In the genomic region with DNA sequence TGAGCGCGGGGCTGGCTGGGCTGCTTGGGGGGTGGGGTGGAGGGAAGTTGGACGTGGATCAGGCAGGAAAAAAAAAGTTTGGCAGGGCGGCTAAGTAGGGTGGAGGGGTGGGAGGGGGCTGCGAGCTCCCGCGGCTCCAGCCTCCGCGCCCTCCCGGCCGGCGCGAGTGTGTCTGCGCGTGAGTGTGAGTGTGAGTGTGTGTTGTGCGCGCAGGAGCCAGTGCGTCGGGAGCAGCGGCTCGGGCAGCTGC, we compare ENCODE assay signal across 8 cellular contexts. TPM values are rescaled to one million over a fixed set of nuclear protein-coding genes. Genes with fewer than 3 reads are reported as not detected.
DNase-seq lines count a peak whose midpoint lies in the region; ATAC-seq and TF ChIP-seq lines count a peak whose summit lies in the region.

No MANE protein-coding gene starts in this region.

- H3K27ac Mint-ChIP-seq in endodermal cell (no peak overlapping the region), nephron (peak overlapping the region; percentile 95 to 97 (median 97))

- peak overlapping the region; percentile 87 to 97 (median 94) for H3K9ac ChIP-seq in BLaER1 treated with 17β-estradiol and CSF1 and Interleukin-3, amounts not matched to agents 10 nM and 100 nM
- peak overlapping the region; percentile 13 for H3K9ac ChIP-seq in endodermal cell (ENCODE audit: extremely low read depth, low read length, poor library complexity, severe bottlenecking)

- CTCF ChIA-PET in OCI-LY7 (lab: Charles Lee; ENCODE audit: unreplicated experiment), result no interaction called here

- H3K27me3 ChIP-seq in BLaER1 treated with 17β-estradiol and CSF1 and Interleukin-3, amounts not matched to agents 10 nM and 100 nM, result no peaks in the 10 kb centered on the region
- peaks cover 59% of the 10 kb centered on the region for H3K27me3 ChIP-seq in endodermal cell (ENCODE audit: control insufficient read depth, insufficient read depth, low read length, poor library complexity, severe bottlenecking)

- POLR2A ChIA-PET in OCI-LY7 (lab: Charles Lee), result no interaction called here

- no peaks in the 10 kb centered on the region for H3K9me3 ChIP-seq in BLaER1 treated with 17β-estradiol and CSF1 and Interleukin-3, amounts not matched to agents 10 nM and 100 nM (replicated peaks in 1 of 11)
- H3K9me3 ChIP-seq in OCI-LY7 (ENCODE audit: low read length) (no peaks in the 10 kb centered on the region), endodermal cell (ENCODE audit: control insufficient read depth, low read length) (no peaks in the 10 kb centered on the region)

- H3K4me2 ChIP-seq in BLaER1 treated with 17β-estradiol and CSF1 and Interleukin-3, amounts not matched to agents 10 nM and 100 nM, result peak overlapping the region; percentile 70 to 98 (median 89)
- peak overlapping the region; percentile 93 for H3K4me2 ChIP-seq in OCI-LY7 (ENCODE audit: low read length)

- H3K4me1 ChIP-seq in BLaER1 treated with 17β-estradiol and CSF1 and Interleukin-3, amounts not matched to agents 10 nM and 100 nM, result peaks cover 31 to 49% (median 40%) of the 10 kb centered on the region in 10 experiments
- H3K4me1 ChIP-seq in OCI-LY7 (ENCODE audit: insufficient read depth, low read length, poor library complexity, severe bottlenecking), result peaks cover 20% of the 10 kb centered on the region
- no peaks in the 10 kb centered on the region for H3K4me1 ChIP-seq in endodermal cell (ENCODE audit: control insufficient read depth, insufficient read depth, low read length)

- no TSS peak for BruUV-seq in OCI-LY7 (replicated peaks; lab: Mats Ljungman, UMichigan)

- peaks cover 0 to 6% (median 0%) of the 10 kb centered on the region in 11 experiments; a peak in 2 of 22 replicates for H3K36me3 ChIP-seq in BLaER1 treated with 17β-estradiol and CSF1 and Interleukin-3, amounts not matched to agents 10 nM and 100 nM
- no peaks in the 10 kb centered on the region for H3K36me3 ChIP-seq in OCI-LY7 (ENCODE audit: insufficient read depth, low read length)
- no peaks in the 10 kb centered on the region for H3K36me3 ChIP-seq in endodermal cell (ENCODE audit: control insufficient read depth, insufficient read depth, low read length)

- peak overlapping the region; percentile 78 for H2AFZ ChIP-seq in OCI-LY7 (ENCODE audit: low read length)

- H3K4me3 Mint-ChIP-seq in endodermal cell, result peak overlapping the region; percentile 84
- H3K4me3 Mint-ChIP-seq in nephron, result peak overlapping the region; percentile 95 to 100 (median 96)

- peaks cover 44% of the 10 kb centered on the region; the same call in 1 of the 2 replicates for H3K79me2 ChIP-seq in OCI-LY7 (ENCODE audit: insufficient read depth, low read depth, low read length)

- no peak for DNase-seq in OCI-LY7 (ENCODE audit: low spot score)
- peak; percentile 60 for DNase-seq in endodermal cell
- DNase-seq in NCI-H446 treated with DMSO at 0.1 percent for 48 hours (lab: John Stamatoyannopoulos, UW), result no peak
- DNase-seq in RPMI8226, result no peak

- ATAC-seq in GM19023 (IDR thresholded peaks at IDR 0.05; ENCODE audit: unreplicated experiment), result no peak
- no peak for ATAC-seq in GM19463 (IDR thresholded peaks at IDR 0.05; ENCODE audit: unreplicated experiment)

- TF ChIP-seq CTCF in OCI-LY7 (conservative IDR thresholded peaks at IDR 0.05; ENCODE audit: low read length) (no peak), endodermal cell (conservative IDR thresholded peaks at IDR 0.05) (no peak), nephron (IDR thresholded peaks at IDR 0.05; ENCODE audit: unreplicated experiment in 3 of 3) (no peak)

- WGBS in endodermal cell (ENCODE audit: insufficient coverage in 1 of 2, insufficient read length in 1 of 2), 2 experiments, result 0% methylated on average over 21 of the region's 21 CpGs; no CpG with 5 or more reads in 1 of the 2 experiments

- intact Hi-C loops in OCI-LY7 (cut with micrococcal nuclease; ENCODE audit: unreplicated experiment), result loop anchor here (2.0 to 5.0 kb wide), 3 partner anchors 70 to 225 kb away; no protein-coding TSS in a partner anchor

- peak overlapping the region; percentile 74 to 96 (median 86) for H3K4me3 ChIP-seq in BLaER1 treated with 17β-estradiol and CSF1 and Interleukin-3, amounts not matched to agents 10 nM and 100 nM
- H3K4me3 ChIP-seq in OCI-LY7 (ENCODE audit: low read depth, low read length, poor library complexity, severe bottlenecking), result peak overlapping the region; percentile 91
- H3K4me3 ChIP-seq in endodermal cell (ENCODE audit: low read length), result peak overlapping the region; percentile 93

- peaks cover 9 to 48% (median 45%) of the 10 kb centered on the region in 11 experiments; a peak in 21 of 22 replicates for H4K20me1 ChIP-seq in BLaER1 treated with 17β-estradiol and CSF1 and Interleukin-3, amounts not matched to agents 10 nM and 100 nM
- H4K20me1 ChIP-seq in OCI-LY7 (ENCODE audit: insufficient read depth, low read length), result peaks cover 24% of the 10 kb centered on the region

- peak overlapping the region; percentile 80 to 95 (median 93) for H3K27ac ChIP-seq in BLaER1 treated with 17β-estradiol and CSF1 and Interleukin-3, amounts not matched to agents 10 nM and 100 nM
- H3K27ac ChIP-seq in OCI-LY7 (ENCODE audit: low read depth, low read length, poor library complexity, severe bottlenecking) (peak overlapping the region; percentile 77), endodermal cell (ENCODE audit: low read depth, low read length) (no peak overlapping the region)

- H3K4me1 Mint-ChIP-seq in endodermal cell (peaks cover 20% of the 10 kb centered on the region), nephron (peaks cover 42% of the 10 kb centered on the region)

- H3K36me3 Mint-ChIP-seq in endodermal cell (ENCODE audit: low read depth) (no peaks in the 10 kb centered on the region), nephron (ENCODE audit: low read depth) (no peaks in the 10 kb centered on the region)

- H3K27me3 Mint-ChIP-seq in endodermal cell (ENCODE audit: insufficient read depth), result peaks cover 57% of the 10 kb centered on the region
- peaks cover 14% of the 10 kb centered on the region for H3K27me3 Mint-ChIP-seq in nephron (ENCODE audit: low read depth)

- no peaks in the 10 kb centered on the region for H3K9me3 Mint-ChIP-seq in endodermal cell
- H3K9me3 Mint-ChIP-seq in nephron, result no peaks in the 10 kb centered on the region

- no peaks in the 10 kb centered on the region for H3K9me2 ChIP-seq in OCI-LY7 (ENCODE audit: insufficient read depth, low read length)

RNA-seq across cellular contexts. Expression of gene SMARCA2, which starts 2.0 kb away (rescaled TPM):
- total RNA-seq in OCI-LY7 (2014; rRNA removed; shearing (Covaris generic)), result 54.8 and 66.6 TPM in 2 replicates
- total RNA-seq in OCI-LY7 (2022) (80.6 and 92.0 TPM in 2 replicates), endodermal cell (1 to 10 TPM; 2.6 to 8.6 TPM)
- polyA plus RNA-seq in endodermal cell (2013, experiment 1 of 2), result 5.4 TPM
- polyA plus RNA-seq in endodermal cell (2013, experiment 2 of 2), result 3.8 TPM

Comparison
In these comparisons a context has a peak if more than half of its experiments do, and no peak if none do; other contexts are left out.
1. RNA of gene SMARCA2, which starts 2.0 kb away (total RNA-seq): 54.8 to 92.0 TPM in OCI-LY7; 2.6 to 8.6 TPM in endodermal cell; every median in the first group is over 4 times any median in the second.
2. Peak in every context shown above with its lines, with median percentiles within 50 percentile points of each other: H3K4me3 ChIP-seq.